In the genomic region with DNA sequence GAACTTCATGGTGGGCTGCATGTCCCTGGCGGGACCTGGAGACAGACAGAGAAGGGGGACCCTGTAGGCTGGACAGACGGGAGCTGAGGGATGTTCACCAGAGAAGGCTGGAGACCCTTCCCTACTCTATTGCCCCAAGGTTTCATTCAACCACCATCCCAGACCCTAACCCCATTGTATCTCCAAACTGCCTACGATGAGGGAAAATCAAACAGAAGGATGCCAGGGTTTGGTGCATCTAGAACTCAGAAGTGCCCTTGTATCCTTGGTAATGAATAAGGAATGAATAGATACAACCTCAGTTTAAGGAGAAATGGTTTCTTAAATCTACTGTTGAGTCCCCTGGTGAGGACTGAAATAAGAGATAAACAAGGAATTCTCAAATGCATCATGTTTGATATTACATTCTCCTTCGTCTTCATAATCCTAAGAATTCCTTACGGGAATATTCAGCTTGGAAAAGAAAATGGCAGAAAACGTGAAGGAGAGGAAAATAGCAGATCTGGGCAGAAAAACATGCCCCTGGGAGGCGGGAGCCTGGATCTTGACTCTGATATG, we compare ENCODE assay signal across 20 cellular contexts. TPM values are rescaled to one million over a fixed set of nuclear protein-coding genes. Genes with fewer than 3 reads are reported as not detected.
DNase-seq lines count a peak whose midpoint lies in the region; ATAC-seq, FAIRE-seq and TF ChIP-seq lines count a peak whose summit lies in the region.
"Had no signal": no experiment of that assay in that cellular context is flagged by ENCODE, and none has a peak within 500 bp of the region (broad histone marks: within the 10 kb centered on the region; RNA-seq: fewer than 3 reads in every experiment).

No MANE protein-coding gene starts in this region.

- H3K27ac Mint-ChIP-seq in activated CD4-positive, alpha-beta memory T cell treated with anti-CD3 and anti-CD28 coated beads for 36 hours = peak overlapping the region; percentile 74
- H3K27ac Mint-ChIP-seq: progenitor cell of endocrine pancreas had no signal

- no peaks in the 10 kb centered on the region for H4K20me1 ChIP-seq in hepatocyte (ENCODE audit: insufficient read depth, poor library complexity, severe bottlenecking)
- H4K20me1 ChIP-seq in smooth muscle cell (ENCODE audit: low read depth) = no peaks in the 10 kb centered on the region

- no peaks in the 10 kb centered on the region for H3K9me2 ChIP-seq in hepatocyte (replicated peaks; ENCODE audit: insufficient read depth)

- H3K27me3 Mint-ChIP-seq in activated CD4-positive, alpha-beta memory T cell treated with anti-CD3 and anti-CD28 coated beads for 36 hours = no peaks in the 10 kb centered on the region

- H3K4me3 ChIP-seq in hepatocyte (no peak overlapping the region), smooth muscle cell (no peak overlapping the region), dorsolateral prefrontal cortex (no peak overlapping the region)

- H3K4me1 ChIP-seq in hepatocyte (ENCODE audit: insufficient read depth) (peaks cover 23% of the 10 kb centered on the region), smooth muscle cell (ENCODE audit: low read depth) (peaks cover 7% of the 10 kb centered on the region)

- ATAC-seq in HG03354 (IDR thresholded peaks at IDR 0.05; ENCODE audit: poor library complexity, severe bottlenecking, unreplicated experiment) = no peak
- ATAC-seq: left lobe of liver had no signal

- H3K4me1 Mint-ChIP-seq in activated CD4-positive, alpha-beta memory T cell treated with anti-CD3 and anti-CD28 coated beads for 36 hours (ENCODE audit: low read depth) = peaks cover 76% of the 10 kb centered on the region

- no peak overlapping the region for H3K4me2 ChIP-seq in hepatocyte
- peak overlapping the region; percentile 74 for H3K4me2 ChIP-seq in smooth muscle cell

- no peak for DNase-seq in HTR-8/SVneo (ENCODE audit: insufficient read length, low spot score)
- DNase-seq in activated CD4-positive, alpha-beta memory T cell treated with anti-CD3 and anti-CD28 coated beads for 36 hours = no peak
- DNase-seq in hepatocyte (ENCODE audit: low spot score) = no peak
- no peak for DNase-seq in smooth muscle cell (lab: John Stamatoyannopoulos, UW; ENCODE audit: unreplicated experiment)
- no peak for DNase-seq in caudate nucleus (lab: John Stamatoyannopoulos, UW)
- DNase-seq in dorsolateral prefrontal cortex = no peak
- DNase-seq in SW 1271 (lab: John Stamatoyannopoulos, UW) = no peak
- DNase-seq: activated CD8-positive, alpha-beta memory T cell treated with anti-CD3 and anti-CD28 coated beads for 24 hours; activated gamma-delta T cell; C1 segment of cervical spinal cord; DMS79; Karpas-422; NCI-H1436; NK-92 treated with Interleukin-12 subunit alpha and Interleukin-12 subunit beta, amount 100 ng/mL, for 24 hours; SHP77 had no signal

- 73% methylated on average over 7 of the region's 7 CpGs for WGBS in hepatocyte (ENCODE audit: low lambda C conversion rate, missing lambda C conversion rate)
- 72% methylated on average over 7 of the region's 7 CpGs for WGBS in smooth muscle cell (ENCODE audit: low lambda C conversion rate)

- H3K27me3 ChIP-seq in hepatocyte (no peaks in the 10 kb centered on the region), smooth muscle cell (ENCODE audit: low read depth) (no peaks in the 10 kb centered on the region), dorsolateral prefrontal cortex (no peaks in the 10 kb centered on the region)

- peak overlapping the region; percentile 77 for H3K9ac ChIP-seq in smooth muscle cell (ENCODE audit: low read depth)

- TF ChIP-seq CTCF in hepatocyte (IDR thresholded peaks at IDR 0.05; ENCODE audit: poor library complexity) = no peak
- TF ChIP-seq CTCF in smooth muscle cell (IDR thresholded peaks at IDR 0.05; ENCODE audit: borderline replicate concordance, insufficient read depth, poor library complexity, severe bottlenecking) = no peak
- TF ChIP-seq CTCF in dorsolateral prefrontal cortex (IDR thresholded peaks at IDR 0.05 in 54 of 56, conservative IDR thresholded peaks at IDR 0.05 in 2 of 56; ENCODE audit: low read depth in 1 of 56, partially characterized antibody in 56 of 56) = no peak

- no peaks in the 10 kb centered on the region for H3K9me3 ChIP-seq in hepatocyte (ENCODE audit: low read depth)
- H3K9me3 ChIP-seq in smooth muscle cell (replicated peaks; ENCODE audit: low read depth) = no peaks in the 10 kb centered on the region

- H2AFZ ChIP-seq in hepatocyte = no peak overlapping the region
- no peak overlapping the region for H2AFZ ChIP-seq in smooth muscle cell (ENCODE audit: low read depth)

- peaks cover 10% of the 10 kb centered on the region for H3F3A ChIP-seq in smooth muscle cell (ENCODE audit: low read depth)

- FAIRE-seq in HTR-8/SVneo (lab: Jason Lieb, UNC) = peak; percentile 66
- FAIRE-seq: GM19239 had no signal

- H3K27ac ChIP-seq in hepatocyte (peak overlapping the region; percentile 73), smooth muscle cell (ENCODE audit: low read depth) (peak overlapping the region; percentile 89), caudate nucleus (ENCODE audit: low read depth, low read length) (no peak overlapping the region), dorsolateral prefrontal cortex (no peak overlapping the region)

- intact Hi-C loops in activated CD4-positive, alpha-beta memory T cell treated with anti-CD3 and anti-CD28 coated beads for 36 hours (cut with micrococcal nuclease) = no loop called here
- intact Hi-C loops in dorsolateral prefrontal cortex (cut with DNase I) = no loop called here

- POLR2A ChIA-PET in activated CD4-positive, alpha-beta memory T cell treated with anti-CD3 and anti-CD28 coated beads for 36 hours (lab: Charles Lee) = interaction anchor here (1.4 kb wide), 1 partner anchor 9 kb away, joined by 4 read pairs; no protein-coding TSS in a partner anchor

- H3K4me3 Mint-ChIP-seq in activated CD4-positive, alpha-beta memory T cell treated with anti-CD3 and anti-CD28 coated beads for 36 hours = no peak overlapping the region

- no peaks in the 10 kb centered on the region for H3K36me3 Mint-ChIP-seq in activated CD4-positive, alpha-beta memory T cell treated with anti-CD3 and anti-CD28 coated beads for 36 hours

- CTCF ChIA-PET in activated CD4-positive, alpha-beta memory T cell treated with anti-CD3 and anti-CD28 coated beads for 36 hours (lab: Charles Lee) = interaction anchor here (1.6 kb wide), 1 partner anchor 8 kb away, joined by 10 read pairs; no protein-coding TSS in a partner anchor

- H3K79me2 ChIP-seq in hepatocyte (no peaks in the 10 kb centered on the region), smooth muscle cell (ENCODE audit: low read depth) (no peaks in the 10 kb centered on the region)

- H3K36me3 ChIP-seq in hepatocyte (replicated peaks; ENCODE audit: insufficient read depth, low read depth) (no peaks in the 10 kb centered on the region), smooth muscle cell (ENCODE audit: low read depth) (no peaks in the 10 kb centered on the region)

- no peaks in the 10 kb centered on the region for H3K9me3 Mint-ChIP-seq in activated CD4-positive, alpha-beta memory T cell treated with anti-CD3 and anti-CD28 coated beads for 36 hours

RNA-seq across cellular contexts. Expression of a gene that starts 16.4 kb away (rescaled TPM):
- 10 to 100 TPM; 14.5 to 15.2 TPM for total RNA-seq in activated CD4-positive, alpha-beta memory T cell treated with anti-CD3 and anti-CD28 coated beads for 36 hours
- total RNA-seq in hepatocyte = not detected in 2 replicates
- 0.07 TPM in 2 replicates for polyA plus RNA-seq in hepatocyte
- 0.63 and 1.2 TPM in 2 replicates for total RNA-seq in smooth muscle cell
- 0.13 and 3.3 TPM in 2 replicates for polyA plus RNA-seq in smooth muscle cell
- not detected for total RNA-seq in dorsolateral prefrontal cortex
- total RNA-seq: myocyte, progenitor cell of endocrine pancreas had no signal

RNA-seq across cellular contexts. Expression of a gene that starts 41.8 kb away (rescaled TPM):
- 10 to 100 TPM; 14.6 to 15.5 TPM for total RNA-seq in activated CD4-positive, alpha-beta memory T cell treated with anti-CD3 and anti-CD28 coated beads for 36 hours
- total RNA-seq in hepatocyte = 44.9 and 48.2 TPM in 2 replicates
- 149 and 183 TPM in 2 replicates for polyA plus RNA-seq in hepatocyte
- total RNA-seq in smooth muscle cell = 63.8 and 91.0 TPM in 2 replicates
- polyA plus RNA-seq in smooth muscle cell = 305 and 413 TPM in 2 replicates
- 100 to 1,000 TPM in 2 of 120 experiments, 10 to 100 TPM in 115, 1 to 10 TPM in 3; 8.8 to 151 (median 22.2) TPM for total RNA-seq in dorsolateral prefrontal cortex

Comparison
In these comparisons a context has a peak if more than half of its experiments do, and no peak if none do; other contexts are left out.
1. H3K27ac ChIP-seq: peak in hepatocyte (single experiment) and smooth muscle cell (single experiment); none in caudate nucleus (single experiment) and dorsolateral prefrontal cortex (0 of 59).